ENCODE assay signal across 1 cellular context in the genomic region with DNA sequence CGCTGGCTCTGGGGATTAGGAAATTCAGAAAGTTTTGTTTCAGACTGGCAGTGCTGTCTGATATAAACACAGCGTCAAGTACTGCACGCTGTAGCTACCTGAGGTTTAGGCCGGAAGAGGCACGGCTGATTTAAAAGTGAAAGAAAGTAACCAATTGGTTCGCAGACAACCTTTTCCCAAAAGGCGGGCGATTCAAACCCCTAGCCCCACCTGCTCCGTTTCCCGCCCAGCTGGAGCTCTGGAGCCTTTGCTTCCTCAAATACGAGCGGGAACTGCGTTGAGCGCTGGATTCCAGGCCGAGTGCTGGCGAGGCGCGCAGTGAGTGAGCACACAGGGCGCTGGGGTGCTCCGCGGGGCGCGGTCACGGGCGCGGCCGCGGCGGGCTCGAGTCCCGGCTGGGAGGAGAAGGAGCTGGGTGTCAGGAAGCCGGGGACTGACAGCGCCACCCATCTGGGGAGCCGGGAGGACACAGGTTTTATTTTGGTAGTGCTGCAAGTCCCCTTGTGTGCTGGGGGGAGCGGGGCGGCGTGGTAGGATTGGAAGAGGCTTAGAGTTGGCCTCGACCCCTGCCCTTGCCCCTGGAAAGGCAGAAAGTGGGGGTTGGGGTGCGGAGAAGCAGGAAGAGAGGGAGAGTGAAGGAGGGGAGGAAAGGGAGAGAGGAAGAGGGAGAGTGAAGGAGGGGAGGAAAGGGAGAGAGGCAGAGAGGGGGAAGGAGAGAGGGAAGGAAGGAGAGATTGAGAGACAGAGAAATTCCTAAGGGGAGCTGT.
TF ChIP-seq lines count a peak whose summit lies in the region.

No MANE protein-coding gene starts in this region.

TF ChIP-seq in GM12878, 131 proteins besides CTCF, POLR2A, EP300 and RAD21 (continued from another document and continues in another):
- TF ChIP-seq, protein P1, sequence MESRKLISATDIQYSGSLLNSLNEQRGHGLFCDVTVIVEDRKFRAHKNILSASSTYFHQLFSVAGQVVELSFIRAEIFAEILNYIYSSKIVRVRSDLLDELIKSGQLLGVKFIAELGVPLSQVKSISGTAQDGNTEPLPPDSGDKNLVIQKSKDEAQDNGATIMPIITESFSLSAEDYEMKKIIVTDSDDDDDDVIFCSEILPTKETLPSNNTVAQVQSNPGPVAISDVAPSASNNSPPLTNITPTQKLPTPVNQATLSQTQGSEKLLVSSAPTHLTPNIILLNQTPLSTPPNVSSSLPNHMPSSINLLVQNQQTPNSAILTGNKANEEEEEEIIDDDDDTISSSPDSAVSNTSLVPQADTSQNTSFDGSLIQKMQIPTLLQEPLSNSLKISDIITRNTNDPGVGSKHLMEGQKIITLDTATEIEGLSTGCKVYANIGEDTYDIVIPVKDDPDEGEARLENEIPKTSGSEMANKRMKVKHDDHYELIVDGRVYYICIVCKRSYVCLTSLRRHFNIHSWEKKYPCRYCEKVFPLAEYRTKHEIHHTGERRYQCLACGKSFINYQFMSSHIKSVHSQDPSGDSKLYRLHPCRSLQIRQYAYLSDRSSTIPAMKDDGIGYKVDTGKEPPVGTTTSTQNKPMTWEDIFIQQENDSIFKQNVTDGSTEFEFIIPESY (IDR thresholded peaks at IDR 0.05): no peak
- peak; percentile 87 for TF ChIP-seq MXI1 (IDR thresholded peaks at IDR 0.05; ENCODE audit: low read depth, low read length)
- 0 out of 2 replicates have a peak, but pooled peaks have one; percentile 12 for TF ChIP-seq NBN (IDR thresholded peaks at IDR 0.05)
- TF ChIP-seq RCOR1 (conservative IDR thresholded peaks at IDR 0.05; ENCODE audit: low read depth, low read length): no peak
- TF ChIP-seq, protein P2, sequence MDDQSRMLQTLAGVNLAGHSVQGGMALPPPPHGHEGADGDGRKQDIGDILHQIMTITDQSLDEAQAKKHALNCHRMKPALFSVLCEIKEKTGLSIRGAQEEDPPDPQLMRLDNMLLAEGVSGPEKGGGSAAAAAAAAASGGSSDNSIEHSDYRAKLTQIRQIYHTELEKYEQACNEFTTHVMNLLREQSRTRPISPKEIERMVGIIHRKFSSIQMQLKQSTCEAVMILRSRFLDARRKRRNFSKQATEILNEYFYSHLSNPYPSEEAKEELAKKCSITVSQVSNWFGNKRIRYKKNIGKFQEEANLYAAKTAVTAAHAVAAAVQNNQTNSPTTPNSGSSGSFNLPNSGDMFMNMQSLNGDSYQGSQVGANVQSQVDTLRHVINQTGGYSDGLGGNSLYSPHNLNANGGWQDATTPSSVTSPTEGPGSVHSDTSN (IDR thresholded peaks at IDR 0.05; ENCODE audit: insufficient replicate concordance, low read depth, low read length): no peak
- TF ChIP-seq SRF (IDR thresholded peaks at IDR 0.05; ENCODE audit: low read depth in 2 of 2, low read length in 2 of 2): no peak
- no peak for TF ChIP-seq NRF1 (conservative IDR thresholded peaks at IDR 0.05; ENCODE audit: low read depth, low read length)
- peak; percentile 73 for TF ChIP-seq EED (IDR thresholded peaks at IDR 0.05; ENCODE audit: low read depth)
- TF ChIP-seq, protein P3, sequence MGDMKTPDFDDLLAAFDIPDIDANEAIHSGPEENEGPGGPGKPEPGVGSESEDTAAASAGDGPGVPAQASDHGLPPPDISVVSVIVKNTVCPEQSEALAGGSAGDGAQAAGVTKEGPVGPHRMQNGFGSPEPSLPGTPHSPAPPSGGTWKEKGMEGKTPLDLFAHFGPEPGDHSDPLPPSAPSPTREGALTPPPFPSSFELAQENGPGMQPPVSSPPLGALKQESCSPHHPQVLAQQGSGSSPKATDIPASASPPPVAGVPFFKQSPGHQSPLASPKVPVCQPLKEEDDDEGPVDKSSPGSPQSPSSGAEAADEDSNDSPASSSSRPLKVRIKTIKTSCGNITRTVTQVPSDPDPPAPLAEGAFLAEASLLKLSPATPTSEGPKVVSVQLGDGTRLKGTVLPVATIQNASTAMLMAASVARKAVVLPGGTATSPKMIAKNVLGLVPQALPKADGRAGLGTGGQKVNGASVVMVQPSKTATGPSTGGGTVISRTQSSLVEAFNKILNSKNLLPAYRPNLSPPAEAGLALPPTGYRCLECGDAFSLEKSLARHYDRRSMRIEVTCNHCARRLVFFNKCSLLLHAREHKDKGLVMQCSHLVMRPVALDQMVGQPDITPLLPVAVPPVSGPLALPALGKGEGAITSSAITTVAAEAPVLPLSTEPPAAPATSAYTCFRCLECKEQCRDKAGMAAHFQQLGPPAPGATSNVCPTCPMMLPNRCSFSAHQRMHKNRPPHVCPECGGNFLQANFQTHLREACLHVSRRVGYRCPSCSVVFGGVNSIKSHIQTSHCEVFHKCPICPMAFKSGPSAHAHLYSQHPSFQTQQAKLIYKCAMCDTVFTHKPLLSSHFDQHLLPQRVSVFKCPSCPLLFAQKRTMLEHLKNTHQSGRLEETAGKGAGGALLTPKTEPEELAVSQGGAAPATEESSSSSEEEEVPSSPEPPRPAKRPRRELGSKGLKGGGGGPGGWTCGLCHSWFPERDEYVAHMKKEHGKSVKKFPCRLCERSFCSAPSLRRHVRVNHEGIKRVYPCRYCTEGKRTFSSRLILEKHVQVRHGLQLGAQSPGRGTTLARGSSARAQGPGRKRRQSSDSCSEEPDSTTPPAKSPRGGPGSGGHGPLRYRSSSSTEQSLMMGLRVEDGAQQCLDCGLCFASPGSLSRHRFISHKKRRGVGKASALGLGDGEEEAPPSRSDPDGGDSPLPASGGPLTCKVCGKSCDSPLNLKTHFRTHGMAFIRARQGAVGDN (IDR thresholded peaks at IDR 0.05): peak; percentile 59; the same call in 1 of the 2 replicates
- no peak for TF ChIP-seq SUZ12 (IDR thresholded peaks at IDR 0.05; ENCODE audit: unreplicated experiment)
- no peak for TF ChIP-seq MYC (IDR thresholded peaks at IDR 0.05; ENCODE audit: insufficient read depth, insufficient read length, insufficient replicate concordance, low read length, severe bottlenecking)
- 0 out of 2 replicates have a peak, but pooled peaks have one; percentile 64 for TF ChIP-seq TCF12 (IDR thresholded peaks at IDR 0.05; ENCODE audit: low read depth, low read length)
- TF ChIP-seq, protein P4, sequence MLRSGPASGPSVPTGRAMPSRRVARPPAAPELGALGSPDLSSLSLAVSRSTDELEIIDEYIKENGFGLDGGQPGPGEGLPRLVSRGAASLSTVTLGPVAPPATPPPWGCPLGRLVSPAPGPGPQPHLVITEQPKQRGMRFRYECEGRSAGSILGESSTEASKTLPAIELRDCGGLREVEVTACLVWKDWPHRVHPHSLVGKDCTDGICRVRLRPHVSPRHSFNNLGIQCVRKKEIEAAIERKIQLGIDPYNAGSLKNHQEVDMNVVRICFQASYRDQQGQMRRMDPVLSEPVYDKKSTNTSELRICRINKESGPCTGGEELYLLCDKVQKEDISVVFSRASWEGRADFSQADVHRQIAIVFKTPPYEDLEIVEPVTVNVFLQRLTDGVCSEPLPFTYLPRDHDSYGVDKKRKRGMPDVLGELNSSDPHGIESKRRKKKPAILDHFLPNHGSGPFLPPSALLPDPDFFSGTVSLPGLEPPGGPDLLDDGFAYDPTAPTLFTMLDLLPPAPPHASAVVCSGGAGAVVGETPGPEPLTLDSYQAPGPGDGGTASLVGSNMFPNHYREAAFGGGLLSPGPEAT (IDR thresholded peaks at IDR 0.05; ENCODE audit: low read depth): peak; percentile 86
- TF ChIP-seq MTA2 (IDR thresholded peaks at IDR 0.05; ENCODE audit: low read depth): no peak
- no peak for TF ChIP-seq TCF7 (IDR thresholded peaks at IDR 0.05; ENCODE audit: borderline replicate concordance)
- no peak for TF ChIP-seq BCL11A (IDR thresholded peaks at IDR 0.05; ENCODE audit: low read depth, low read length)
- TF ChIP-seq CREM (IDR thresholded peaks at IDR 0.05; ENCODE audit: low read depth): no peak
- TF ChIP-seq NFYA (IDR thresholded peaks at IDR 0.05; ENCODE audit: borderline replicate concordance, low read depth, low read length): no peak
- no peak for TF ChIP-seq PAX5 (IDR thresholded peaks at IDR 0.05; ENCODE audit: borderline replicate concordance, low read depth, low read length)
- TF ChIP-seq ASH2L (IDR thresholded peaks at IDR 0.05; ENCODE audit: borderline replicate concordance, low read depth): no peak
- no peak for TF ChIP-seq RELA (IDR thresholded peaks at IDR 0.05; ENCODE audit: borderline replicate concordance, partially characterized antibody)
- no peak for TF ChIP-seq STAT1 (conservative IDR thresholded peaks at IDR 0.05)
- no peak for TF ChIP-seq JUNB (IDR thresholded peaks at IDR 0.05)
- no peak for TF ChIP-seq RFX5 (IDR thresholded peaks at IDR 0.05; ENCODE audit: low read depth, low read length)
- TF ChIP-seq, protein P5, sequence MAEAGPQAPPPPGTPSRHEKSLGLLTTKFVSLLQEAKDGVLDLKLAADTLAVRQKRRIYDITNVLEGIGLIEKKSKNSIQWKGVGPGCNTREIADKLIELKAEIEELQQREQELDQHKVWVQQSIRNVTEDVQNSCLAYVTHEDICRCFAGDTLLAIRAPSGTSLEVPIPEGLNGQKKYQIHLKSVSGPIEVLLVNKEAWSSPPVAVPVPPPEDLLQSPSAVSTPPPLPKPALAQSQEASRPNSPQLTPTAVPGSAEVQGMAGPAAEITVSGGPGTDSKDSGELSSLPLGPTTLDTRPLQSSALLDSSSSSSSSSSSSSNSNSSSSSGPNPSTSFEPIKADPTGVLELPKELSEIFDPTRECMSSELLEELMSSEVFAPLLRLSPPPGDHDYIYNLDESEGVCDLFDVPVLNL (IDR thresholded peaks at IDR 0.05; ENCODE audit: low read depth, low read length): peak; percentile 94
- peak; percentile 90 for TF ChIP-seq GATAD2B (conservative IDR thresholded peaks at IDR 0.05; ENCODE audit: low read depth)
- TF ChIP-seq, protein P6, sequence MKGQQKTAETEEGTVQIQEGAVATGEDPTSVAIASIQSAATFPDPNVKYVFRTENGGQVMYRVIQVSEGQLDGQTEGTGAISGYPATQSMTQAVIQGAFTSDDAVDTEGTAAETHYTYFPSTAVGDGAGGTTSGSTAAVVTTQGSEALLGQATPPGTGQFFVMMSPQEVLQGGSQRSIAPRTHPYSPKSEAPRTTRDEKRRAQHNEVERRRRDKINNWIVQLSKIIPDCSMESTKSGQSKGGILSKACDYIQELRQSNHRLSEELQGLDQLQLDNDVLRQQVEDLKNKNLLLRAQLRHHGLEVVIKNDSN (IDR thresholded peaks at IDR 0.05; ENCODE audit: borderline replicate concordance, extremely low read length, insufficient read depth, low read depth, low read length): no peak
- no peak; the same call in 1 of the 2 replicates for TF ChIP-seq LARP7 (IDR thresholded peaks at IDR 0.05)
- TF ChIP-seq FOXM1 (IDR thresholded peaks at IDR 0.05; ENCODE audit: low read depth, low read length): peak; percentile 72
- no peak for TF ChIP-seq NR2C2 (IDR thresholded peaks at IDR 0.05; ENCODE audit: borderline replicate concordance, control insufficient read depth, insufficient read length, low read depth)
- 0 out of 2 replicates have a peak, but pooled peaks have one; percentile 61 for TF ChIP-seq NFIC (IDR thresholded peaks at IDR 0.05; ENCODE audit: low read depth, low read length)
- no peak for TF ChIP-seq ETV6 (conservative IDR thresholded peaks at IDR 0.05 in 1 of 2, IDR thresholded peaks at IDR 0.05 in 1 of 2; ENCODE audit: borderline replicate concordance in 1 of 2, low read depth in 1 of 2)
- peak; percentile 71 for TF ChIP-seq PML (IDR thresholded peaks at IDR 0.05; ENCODE audit: low read length)
- no peak for TF ChIP-seq CBX3 (IDR thresholded peaks at IDR 0.05; ENCODE audit: borderline replicate concordance, low read depth)
- TF ChIP-seq, protein P7, sequence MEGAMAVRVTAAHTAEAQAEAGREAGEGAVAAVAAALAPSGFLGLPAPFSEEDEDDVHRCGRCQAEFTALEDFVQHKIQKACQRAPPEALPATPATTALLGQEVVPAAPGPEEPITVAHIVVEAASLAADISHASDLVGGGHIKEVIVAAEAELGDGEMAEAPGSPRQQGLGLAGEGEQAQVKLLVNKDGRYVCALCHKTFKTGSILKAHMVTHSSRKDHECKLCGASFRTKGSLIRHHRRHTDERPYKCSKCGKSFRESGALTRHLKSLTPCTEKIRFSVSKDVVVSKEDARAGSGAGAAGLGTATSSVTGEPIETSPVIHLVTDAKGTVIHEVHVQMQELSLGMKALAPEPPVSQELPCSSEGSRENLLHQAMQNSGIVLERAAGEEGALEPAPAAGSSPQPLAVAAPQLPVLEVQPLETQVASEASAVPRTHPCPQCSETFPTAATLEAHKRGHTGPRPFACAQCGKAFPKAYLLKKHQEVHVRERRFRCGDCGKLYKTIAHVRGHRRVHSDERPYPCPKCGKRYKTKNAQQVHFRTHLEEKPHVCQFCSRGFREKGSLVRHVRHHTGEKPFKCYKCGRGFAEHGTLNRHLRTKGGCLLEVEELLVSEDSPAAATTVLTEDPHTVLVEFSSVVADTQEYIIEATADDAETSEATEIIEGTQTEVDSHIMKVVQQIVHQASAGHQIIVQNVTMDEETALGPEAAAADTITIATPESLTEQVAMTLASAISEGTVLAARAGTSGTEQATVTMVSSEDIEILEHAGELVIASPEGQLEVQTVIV (IDR thresholded peaks at IDR 0.05; ENCODE audit: borderline replicate concordance, partially characterized antibody): no peak
- TF ChIP-seq ZBED1 (IDR thresholded peaks at IDR 0.05; ENCODE audit: borderline replicate concordance): no peak
- TF ChIP-seq, protein P8, sequence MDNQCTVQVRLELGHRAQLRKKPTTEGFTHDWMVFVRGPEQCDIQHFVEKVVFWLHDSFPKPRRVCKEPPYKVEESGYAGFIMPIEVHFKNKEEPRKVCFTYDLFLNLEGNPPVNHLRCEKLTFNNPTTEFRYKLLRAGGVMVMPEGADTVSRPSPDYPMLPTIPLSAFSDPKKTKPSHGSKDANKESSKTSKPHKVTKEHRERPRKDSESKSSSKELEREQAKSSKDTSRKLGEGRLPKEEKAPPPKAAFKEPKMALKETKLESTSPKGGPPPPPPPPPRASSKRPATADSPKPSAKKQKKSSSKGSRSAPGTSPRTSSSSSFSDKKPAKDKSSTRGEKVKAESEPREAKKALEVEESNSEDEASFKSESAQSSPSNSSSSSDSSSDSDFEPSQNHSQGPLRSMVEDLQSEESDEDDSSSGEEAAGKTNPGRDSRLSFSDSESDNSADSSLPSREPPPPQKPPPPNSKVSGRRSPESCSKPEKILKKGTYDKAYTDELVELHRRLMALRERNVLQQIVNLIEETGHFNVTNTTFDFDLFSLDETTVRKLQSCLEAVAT (IDR thresholded peaks at IDR 0.05): peak; percentile 49; the same call in 1 of the 2 replicates
- TF ChIP-seq JUND (IDR thresholded peaks at IDR 0.05; ENCODE audit: low read depth, low read length): no peak
- TF ChIP-seq, protein P9, sequence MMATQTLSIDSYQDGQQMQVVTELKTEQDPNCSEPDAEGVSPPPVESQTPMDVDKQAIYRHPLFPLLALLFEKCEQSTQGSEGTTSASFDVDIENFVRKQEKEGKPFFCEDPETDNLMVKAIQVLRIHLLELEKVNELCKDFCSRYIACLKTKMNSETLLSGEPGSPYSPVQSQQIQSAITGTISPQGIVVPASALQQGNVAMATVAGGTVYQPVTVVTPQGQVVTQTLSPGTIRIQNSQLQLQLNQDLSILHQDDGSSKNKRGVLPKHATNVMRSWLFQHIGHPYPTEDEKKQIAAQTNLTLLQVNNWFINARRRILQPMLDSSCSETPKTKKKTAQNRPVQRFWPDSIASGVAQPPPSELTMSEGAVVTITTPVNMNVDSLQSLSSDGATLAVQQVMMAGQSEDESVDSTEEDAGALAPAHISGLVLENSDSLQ (IDR thresholded peaks at IDR 0.05): peak; percentile 35; the same call in 1 of the 2 replicates
- peak; percentile 10 to 72; a peak in 2 of 4 replicates for TF ChIP-seq BHLHE40 (IDR thresholded peaks at IDR 0.05; ENCODE audit: borderline replicate concordance in 1 of 2, low read depth in 2 of 2, low read length in 1 of 2)
- TF ChIP-seq MTA3 (IDR thresholded peaks at IDR 0.05; ENCODE audit: borderline replicate concordance, low read length): no peak; the same call in 1 of the 2 replicates
- TF ChIP-seq ATF7 (IDR thresholded peaks at IDR 0.05; ENCODE audit: low read depth): no peak
